ENCODE assay signal across 24 cellular contexts in genomic region chr1:28761189-28761588, GRCh38. TPM values are rescaled to one million over a fixed set of nuclear protein-coding genes. Genes with fewer than 3 reads are reported as not detected.
"Had no signal": no experiment of that assay in that cellular context is flagged by ENCODE, and none has a peak within 500 bp of the region (broad histone marks: within the 10 kb centered on the region; RNA-seq: fewer than 3 reads in every experiment).

No MANE protein-coding gene starts in this region.

- FAIRE-seq: frontal cortex, islet of Langerhans had no signal

- H3K9me3 ChIP-seq: heart right ventricle, left lung, lower lobe of right lung, right atrium auricular region, sigmoid colon, suprapubic skin, thyroid gland, upper lobe of left lung, vagina had no signal

- H3K27ac ChIP-seq: coronary artery, heart right ventricle, left lung, lower lobe of right lung, right atrium auricular region, sigmoid colon, skin epidermis, suprapubic skin, thyroid gland, upper lobe of left lung, vagina had no signal

- ATAC-seq: esophagus mucosa; heart right ventricle; left lung; lower lobe of right lung; naive thymus-derived CD4-positive, alpha-beta T cell; stimulated activated naive CD8-positive, alpha-beta T cell treated with anti-CD3 and anti-CD28 coated beads, Interleukin-15, Interleukin-2, amounts not matched to agents 100 U/mL and 50 U/mL, for 24 hours had no signal

- DNase-seq: effector CD4-positive, alpha-beta T cell; heart right ventricle; hypothalamus; left lung; lower lobe of right lung; mesenchymal stem cell; naive thymus-derived CD4-positive, alpha-beta T cell; nephron progenitor cell; sigmoid colon; stimulated activated CD4-positive, alpha-beta T cell treated with anti-CD3 and anti-CD28 coated beads, Interleukin-12 subunit alpha, Interleukin-12 subunit beta, amount 100 ng/mL, for 4 hours; stimulated activated naive CD8-positive, alpha-beta T cell treated with anti-CD3 and anti-CD28 coated beads, Interleukin-15, Interleukin-2, amounts not matched to agents 100 U/mL and 50 U/mL, for 24 hours; thyroid gland; upper lobe of left lung had no signal

- H3K9me3 Mint-ChIP-seq: naive thymus-derived CD4-positive, alpha-beta T cell had no signal

- H3K27me3 Mint-ChIP-seq: naive thymus-derived CD4-positive, alpha-beta T cell had no signal

- H3K27me3 ChIP-seq: heart right ventricle, left lung, right atrium auricular region, sigmoid colon, suprapubic skin, thyroid gland, upper lobe of left lung, vagina had no signal

- H3K36me3 ChIP-seq: thyroid gland had no signal

- H3K4me3 Mint-ChIP-seq: naive thymus-derived CD4-positive, alpha-beta T cell; nephron progenitor cell had no signal

- H3K4me3 ChIP-seq: coronary artery, heart right ventricle, left lung, lower lobe of right lung, right atrium auricular region, sigmoid colon, skin epidermis, suprapubic skin, thyroid gland, upper lobe of left lung, vagina had no signal

- H3K27ac Mint-ChIP-seq: nephron progenitor cell had no signal

RNA-seq across cellular contexts. Expression of gene OPRD1, which starts 50.8 kb away (rescaled TPM):
- total RNA-seq: dermis microvascular lymphatic vessel endothelial cell; esophagus mucosa; left lung; lower lobe of right lung; mononuclear cell; naive thymus-derived CD4-positive, alpha-beta T cell; omental fat pad; right atrium auricular region; suprapubic skin; upper lobe of left lung had no signal
- polyA plus RNA-seq: heart right ventricle; naive thymus-derived CD4-positive, alpha-beta T cell had no signal
